In genomic region chr22:35430897-35431322, GRCh38 we compare ENCODE assay signal across 8 cellular contexts. TPM values are rescaled to one million over a fixed set of nuclear protein-coding genes. Genes with fewer than 3 reads are reported as not detected.
A peak's percentile ranks its signal among the peaks of the same experiment; 100 is the strongest.
DNase-seq lines count a peak whose midpoint lies in the region; ATAC-seq, FAIRE-seq and TF ChIP-seq lines count a peak whose summit lies in the region.

No MANE protein-coding gene starts in this region.

- H3K9me1 ChIP-seq in endothelial cell of umbilical vein (replicated peaks; ENCODE audit: control insufficient read depth, extremely low read depth, insufficient read depth, low read length): no peaks in the 10 kb centered on the region

- POLR2A ChIA-PET in endothelial cell of umbilical vein (lab: Charles Lee): no interaction called here

- no peak overlapping the region for H3K9ac ChIP-seq in endothelial cell of umbilical vein (replicated peaks; ENCODE audit: extremely low read depth, insufficient read depth, low read length)

- no peaks in the 10 kb centered on the region for H3K79me2 ChIP-seq in endothelial cell of umbilical vein (ENCODE audit: control insufficient read depth, insufficient read depth, low read length)

- H3K9me3 ChIP-seq in endothelial cell of umbilical vein (replicated peaks; ENCODE audit: control insufficient read depth, insufficient read depth, low read length): no peaks in the 10 kb centered on the region

- peak; percentile 83 for FAIRE-seq in endothelial cell of umbilical vein (lab: Jason Lieb, UNC)

- no TSS peak for BruUV-seq in endothelial cell of umbilical vein (replicated peaks; lab: Mats Ljungman, UMichigan)

- H2AFZ ChIP-seq in endothelial cell of umbilical vein (ENCODE audit: low read depth, low read length): peak overlapping the region; percentile 21

- dilution Hi-C loops in endothelial cell of umbilical vein (cut with MboI; ENCODE audit: extremely low pct_ligation_motif_present, low sequenced_read_pairs): no loop called here

- H3K4me2 ChIP-seq in endothelial cell of umbilical vein (ENCODE audit: insufficient read depth, low read length): no peak overlapping the region

- intact Hi-C loops in endothelial cell of umbilical vein (cut with micrococcal nuclease): loop anchor here (1.0 kb wide), 4 partner anchors 81 to 693 kb away; no protein-coding TSS in a partner anchor

- TF ChIP-seq POLR2A in endothelial cell of umbilical vein (IDR thresholded peaks at IDR 0.05; ENCODE audit: low read depth, low read length): no peak

- in situ Hi-C loops in GM13977 (cut with MboI; ENCODE audit: low pct_unique_long_range_greater_than_20kb, low sequenced_read_pairs, unreplicated experiment): no loop called here

- peak; percentile 75 for DNase-seq in 8988T
- DNase-seq in GM13977 (ENCODE audit: low spot score): peak; percentile 60
- DNase-seq in NCI-H774 (lab: John Stamatoyannopoulos, UW): peak; percentile 3
- peak; percentile 90 for DNase-seq in activated CD8-positive, alpha-beta memory T cell treated with anti-CD3 and anti-CD28 coated beads, Interleukin-2, amount 50 U/mL, for 48 hours
- DNase-seq in endothelial cell of umbilical vein (ENCODE audit: low read depth, low spot score): peak; percentile 90
- DNase-seq in middle frontal gyrus (ENCODE audit: extremely low spot score, low spot score): peak; percentile 58
- DNase-seq in stimulated activated CD8-positive, alpha-beta memory T cell treated with anti-CD3 and anti-CD28 coated beads, Interleukin-15, amount 100 ng/mL, for 1 hour (ENCODE audit: low read depth): peak; percentile 51

- no peak for ATAC-seq in HG02588 (IDR thresholded peaks at IDR 0.05; ENCODE audit: unreplicated experiment)

- no peaks in the 10 kb centered on the region for H4K20me1 ChIP-seq in endothelial cell of umbilical vein (replicated peaks; ENCODE audit: control insufficient read depth, extremely low read depth, insufficient read depth, low read length)

- CTCF ChIA-PET in endothelial cell of umbilical vein (lab: Charles Lee): interaction anchor here (0.5 to 9.4 kb wide), 61 partner anchors 11 to 693 kb away, joined by 3 to 196 read pairs (median 4); partner anchors contain the start of genes MB, RASD2 and RBFOX2

- H3K36me3 ChIP-seq in endothelial cell of umbilical vein (ENCODE audit: control insufficient read depth in 2 of 2, extremely low read depth in 1 of 2, insufficient read depth in 2 of 2, low read length in 2 of 2): peaks cover 0 to 2% of the 10 kb centered on the region in 2 experiments

- no peaks in the 10 kb centered on the region for H3K4me1 ChIP-seq in endothelial cell of umbilical vein (ENCODE audit: control insufficient read depth, extremely low read depth, insufficient read depth, low read length)

- no peak overlapping the region for H3K4me3 ChIP-seq in endothelial cell of umbilical vein (replicated peaks in 1 of 3; ENCODE audit: insufficient read depth in 1 of 3, low read depth in 1 of 3, low read length in 3 of 3)

- peak; percentile 77 for TF ChIP-seq CTCF in GM13977 (IDR thresholded peaks at IDR 0.05; ENCODE audit: extremely low read depth, insufficient read depth, missing control alignments)
- peak; percentile 97 to 98 for TF ChIP-seq CTCF in endothelial cell of umbilical vein (IDR thresholded peaks at IDR 0.05; ENCODE audit: extremely low read depth in 1 of 2, insufficient read depth in 1 of 2, low read depth in 1 of 2, low read length in 2 of 2)

- H3K27ac ChIP-seq in endothelial cell of umbilical vein (ENCODE audit: insufficient read depth, low read depth, low read length): peak overlapping the region; percentile 23

- H3K27me3 ChIP-seq in endothelial cell of umbilical vein (ENCODE audit: control insufficient read depth in 2 of 2, insufficient read depth in 2 of 2, low read length in 2 of 2): no peaks in the 10 kb centered on the region

TF ChIP-seq in endothelial cell of umbilical vein, 7 proteins besides CTCF, POLR2A, EP300 and RAD21:
- no peak for TF ChIP-seq FOS (IDR thresholded peaks at IDR 0.05; ENCODE audit: borderline replicate concordance, insufficient read depth, low read length)
- peak; percentile 21 for TF ChIP-seq POLR2AphosphoS5 (IDR thresholded peaks at IDR 0.05; ENCODE audit: insufficient read depth, low read depth, low read length)
- no peak for TF ChIP-seq EZH2 (IDR thresholded peaks at IDR 0.05; ENCODE audit: borderline replicate concordance, low read depth, low read length, severe bottlenecking)
- TF ChIP-seq MYC (IDR thresholded peaks at IDR 0.05; ENCODE audit: low read depth, low read length): no peak

RNA-seq across cellular contexts. Expression of gene MCM5, which starts 31.0 kb away (rescaled TPM):
- total RNA-seq in endothelial cell of umbilical vein: 111 and 125 TPM in 2 replicates
- 67.8 and 69.5 TPM in 2 replicates for polyA plus RNA-seq in endothelial cell of umbilical vein
- polyA plus RNA-seq in endothelial cell of umbilical vein (2011; cell fraction: cytosol; rRNA removed): 61.5 and 63.3 TPM in 2 replicates
- polyA plus RNA-seq in endothelial cell of umbilical vein (2011; cell fraction: nucleus; rRNA removed): 75.6 and 93.8 TPM in 2 replicates
- polyA plus RNA-seq in endothelial cell of umbilical vein (2012): 45.7 and 52.6 TPM in 2 replicates
- polyA minus RNA-seq in endothelial cell of umbilical vein: 82.6 and 88.7 TPM in 2 replicates
- 98.1 TPM for polyA minus RNA-seq in endothelial cell of umbilical vein (2011; cell fraction: cytosol; rRNA and poly(A)+ RNA removed)
- polyA minus RNA-seq in endothelial cell of umbilical vein (2011; cell fraction: nucleus; rRNA and poly(A)+ RNA removed): 49.0 and 54.1 TPM in 2 replicates

RNA-seq across cellular contexts. Expression of gene HMOX1, which starts 50.0 kb away (rescaled TPM):
- 29.2 and 41.1 TPM in 2 replicates for total RNA-seq in endothelial cell of umbilical vein
- 69.1 and 77.4 TPM in 2 replicates for polyA plus RNA-seq in endothelial cell of umbilical vein
- 37.6 and 57.9 TPM in 2 replicates for polyA plus RNA-seq in endothelial cell of umbilical vein (2011; cell fraction: cytosol; rRNA removed)
- polyA plus RNA-seq in endothelial cell of umbilical vein (2011; cell fraction: nucleus; rRNA removed): 22.6 and 34.8 TPM in 2 replicates
- 65.7 and 77.0 TPM in 2 replicates for polyA plus RNA-seq in endothelial cell of umbilical vein (2012)
- 24.8 and 26.4 TPM in 2 replicates for polyA minus RNA-seq in endothelial cell of umbilical vein
- 13.3 TPM for polyA minus RNA-seq in endothelial cell of umbilical vein (2011; cell fraction: cytosol; rRNA and poly(A)+ RNA removed)
- 10.7 and 20.2 TPM in 2 replicates for polyA minus RNA-seq in endothelial cell of umbilical vein (2011; cell fraction: nucleus; rRNA and poly(A)+ RNA removed)

Comparison
In these comparisons a context has a peak if more than half of its experiments do, and no peak if none do; other contexts are left out.
1. DNase-seq: peak in every context shown above with its lines; median percentile 90 in activated CD8-positive, alpha-beta memory T cell treated with anti-CD3 and anti-CD28 coated beads, Interleukin-2, amount 50 U/mL, for 48 hours; 90 in endothelial cell of umbilical vein; 75 in 8988T; 60 in GM13977; 58 in middle frontal gyrus; 51 in stimulated activated CD8-positive, alpha-beta memory T cell treated with anti-CD3 and anti-CD28 coated beads, Interleukin-15, amount 100 ng/mL, for 1 hour; 3 in NCI-H774.